8 cellular contexts compared by ENCODE assay signal in the genomic region with DNA sequence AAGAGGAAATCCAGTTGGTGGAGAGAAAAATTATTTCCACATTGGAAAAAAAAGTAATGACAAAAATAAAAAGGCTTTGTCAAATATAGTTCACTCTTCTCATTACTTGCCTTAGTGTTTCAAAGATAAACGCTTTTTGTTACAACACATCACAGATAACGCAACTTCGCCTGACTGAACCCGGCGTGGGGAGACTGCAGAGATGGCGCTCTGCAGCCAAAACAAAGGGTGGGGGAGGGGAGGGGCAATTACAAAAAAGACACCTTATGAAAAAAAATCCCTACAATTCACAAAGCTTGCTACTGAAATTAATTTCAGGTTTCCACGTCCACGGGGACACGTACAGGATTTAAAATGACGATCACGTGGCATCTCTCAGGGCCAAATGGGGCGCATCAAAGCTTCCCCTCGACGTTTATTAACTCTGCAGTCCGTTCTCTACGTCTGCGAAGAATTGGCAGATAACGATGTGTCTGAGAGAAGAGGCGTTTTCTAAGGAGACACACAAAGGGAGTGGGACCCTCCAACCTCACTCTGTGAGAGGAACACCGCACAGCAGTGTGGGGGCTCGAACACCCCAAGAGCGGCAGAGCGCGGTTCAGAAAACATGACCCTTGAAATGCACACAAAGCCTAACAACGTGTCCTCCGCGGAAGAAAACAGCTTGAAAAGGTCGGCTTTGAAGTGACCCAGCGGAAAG. TPM values are rescaled to one million over a fixed set of nuclear protein-coding genes. Genes with fewer than 3 reads are reported as not detected.
DNase-seq lines count a peak whose midpoint lies in the region; ATAC-seq and TF ChIP-seq lines count a peak whose summit lies in the region.

No MANE protein-coding gene starts in this region.

- peaks cover 24% of the 10 kb centered on the region for H3K36me3 Mint-ChIP-seq in brain

- peak overlapping the region; percentile 94 to 97 (median 96) for H3K4me3 Mint-ChIP-seq in brain

- intact Hi-C loops in left ventricle myocardium inferior (cut with micrococcal nuclease) = no loop called here
- intact Hi-C loops in left ventricle myocardium superior (cut with micrococcal nuclease) = no loop called here
- intact Hi-C loops in uterus (cut with DNase I; ENCODE audit: low total_unique reads) = no loop called here

- peaks cover 0 to 7% (median 2%) of the 10 kb centered on the region in 5 experiments for H3K9me3 Mint-ChIP-seq in brain

- H3K27me3 ChIP-seq in left ventricle myocardium inferior (ENCODE audit: low read depth) = no peaks in the 10 kb centered on the region
- H3K27me3 ChIP-seq in uterus = no peaks in the 10 kb centered on the region

- DNase-seq in left ventricle myocardium inferior = no peak
- DNase-seq in left ventricle myocardium superior = no peak
- DNase-seq in uterus = peak; percentile 47 to 57
- no peak for DNase-seq in stimulated activated CD4-positive, alpha-beta T cell treated with anti-CD3 and anti-CD28 coated beads, Interleukin-2, amount 100 ng/mL, for 24 hours
- DNase-seq in AG08395 (ENCODE audit: low spot score) = no peak

- H3K4me3 ChIP-seq in left ventricle myocardium inferior (peak overlapping the region; percentile 87), mesodermal cell (ENCODE audit: extremely low read depth, insufficient read depth, low read length, poor library complexity, severe bottlenecking) (peak overlapping the region; percentile 97), uterus (peak overlapping the region; percentile 60 to 75)

- WGBS in mesodermal cell (ENCODE audit: insufficient coverage in 2 of 2), 2 experiments = 5 to 8% methylated on average over 16 to 22 of the region's 29 CpGs

- H3K4me1 ChIP-seq in left ventricle myocardium inferior (peaks cover 46% of the 10 kb centered on the region), mesodermal cell (ENCODE audit: control insufficient read depth, insufficient read depth, low read length, poor library complexity, severe bottlenecking) (peaks cover 10% of the 10 kb centered on the region), uterus (peaks cover 0 to 12% of the 10 kb centered on the region in 2 donors)

- H3K4me1 Mint-ChIP-seq in brain = peaks cover 46% of the 10 kb centered on the region

- H3K27ac Mint-ChIP-seq in brain = peak overlapping the region; percentile 95 to 100 (median 99)

- TF ChIP-seq CTCF in left ventricle myocardium inferior (IDR thresholded peaks at IDR 0.05; ENCODE audit: borderline replicate concordance) (no peak), brain (conservative IDR thresholded peaks at IDR 0.05) (no peak), uterus (IDR thresholded peaks at IDR 0.05) (no peak)

- no peak for TF ChIP-seq POLR2A in uterus (IDR thresholded peaks at IDR 0.05)

- H3K9me3 ChIP-seq in left ventricle myocardium inferior (replicated peaks) (no peaks in the 10 kb centered on the region), mesodermal cell (ENCODE audit: control insufficient read depth, low read length) (no peaks in the 10 kb centered on the region), uterus (no peaks in the 10 kb centered on the region)

- H3K27ac ChIP-seq in left ventricle myocardium inferior (replicated peaks) (peak overlapping the region; percentile 83), mesodermal cell (ENCODE audit: low read depth, low read length, severe bottlenecking) (peak overlapping the region; percentile 65), uterus (peak overlapping the region; percentile 73 to 82)

- H3K36me3 ChIP-seq in left ventricle myocardium inferior (no peaks in the 10 kb centered on the region), mesodermal cell (ENCODE audit: control insufficient read depth, insufficient read depth, low read length) (peaks cover 23% of the 10 kb centered on the region), uterus (no peaks in the 10 kb centered on the region)

- ATAC-seq in left ventricle myocardium superior = no peak
- no peak for ATAC-seq in HG02885 (IDR thresholded peaks at IDR 0.05; ENCODE audit: poor library complexity, unreplicated experiment)

- H3K27me3 Mint-ChIP-seq in brain = peaks cover 3% of the 10 kb centered on the region

RNA-seq across cellular contexts. Expression of a gene that starts 1.5 kb away (rescaled TPM):
- total RNA-seq in left ventricle myocardium inferior = 54.9 TPM
- total RNA-seq in left ventricle myocardium superior = 52.6 TPM
- 50.8 TPM for polyA plus RNA-seq in brain (ENCODE audit: insufficient read depth, low read depth, low replicate concordance)
- polyA plus RNA-seq in mesodermal cell (2013, experiment 1 of 2) = 128 TPM
- polyA plus RNA-seq in mesodermal cell (2013, experiment 2 of 2) = 122 TPM
- 100 to 1,000 TPM in 2 of 4 donors, 10 to 100 TPM in 2; 64.6 to 210 (median 120) TPM for total RNA-seq in uterus

Comparison
In these comparisons a context has a peak if more than half of its experiments do, and no peak if none do; other contexts are left out.
1. DNase-seq: peak in uterus (2 of 2); none in left ventricle myocardium inferior (single experiment), left ventricle myocardium superior (single experiment), stimulated activated CD4-positive, alpha-beta T cell treated with anti-CD3 and anti-CD28 coated beads, Interleukin-2, amount 100 ng/mL, for 24 hours (0 of 2) and AG08395 (single experiment).
2. Peak in every context shown above with its lines, with median percentiles within 50 percentile points of each other: H3K27ac ChIP-seq and H3K4me3 ChIP-seq.